19 cellular contexts compared by ENCODE assay signal in genomic region chr2:226420646-226421045, GRCh38.
"Had no signal": no experiment of that assay in that cellular context is flagged by ENCODE, and none has a peak within 500 bp of the region (broad histone marks: within the 10 kb centered on the region; RNA-seq: fewer than 3 reads in every experiment).

No MANE protein-coding gene starts in this region.

- H3K9me3 Mint-ChIP-seq: effector memory CD8-positive, alpha-beta T cell; stimulated activated naive B cell treated with anti-CD40 and anti-IgM and Interleukin-4, amounts not matched to agents 10 μg/mL and 1 μg/mL and 100 μg/mL, for 72 hours; stimulated activated naive CD8-positive, alpha-beta T cell treated with anti-CD3 and anti-CD28 coated beads, Interleukin-15, amount 100 ng/mL, for 72 hours had no signal

- ATAC-seq: effector memory CD8-positive, alpha-beta T cell; left colon; mucosa of descending colon; natural killer cell; sciatic nerve; stimulated activated naive B cell treated with anti-CD40 and anti-IgM and Interleukin-4, amounts not matched to agents 10 μg/mL and 1 μg/mL and 100 μg/mL, for 72 hours; stimulated activated naive CD8-positive, alpha-beta T cell treated with anti-CD3 and anti-CD28 coated beads, Interleukin-15, amount 100 ng/mL, for 72 hours had no signal

- H3K27me3 Mint-ChIP-seq: effector memory CD8-positive, alpha-beta T cell had no signal

- H3K4me2 ChIP-seq: hepatocyte had no signal

- H3K36me3 Mint-ChIP-seq: natural killer cell; stimulated activated naive B cell treated with anti-CD40 and anti-IgM and Interleukin-4, amounts not matched to agents 10 μg/mL and 1 μg/mL and 100 μg/mL, for 72 hours had no signal

- H3K27ac Mint-ChIP-seq: effector memory CD8-positive, alpha-beta T cell; natural killer cell; stimulated activated naive B cell treated with anti-CD40 and anti-IgM and Interleukin-4, amounts not matched to agents 10 μg/mL and 1 μg/mL and 100 μg/mL, for 72 hours had no signal

- H3K27me3 ChIP-seq: esophagus squamous epithelium, hepatocyte, transverse colon had no signal

- H3K36me3 ChIP-seq: esophagus squamous epithelium, thoracic aorta, transverse colon had no signal

- H3K9me3 ChIP-seq: esophagus squamous epithelium, mucosa of descending colon, thoracic aorta, transverse colon had no signal

- H3K4me3 Mint-ChIP-seq: effector memory CD8-positive, alpha-beta T cell; natural killer cell; neural crest cell; stimulated activated naive B cell treated with anti-CD40 and anti-IgM and Interleukin-4, amounts not matched to agents 10 μg/mL and 1 μg/mL and 100 μg/mL, for 72 hours; stimulated activated naive CD8-positive, alpha-beta T cell treated with anti-CD3 and anti-CD28 coated beads, Interleukin-15, amount 100 ng/mL, for 72 hours had no signal

- FAIRE-seq: kidney had no signal

- H3K79me2 ChIP-seq: hepatocyte had no signal

- H3K4me3 ChIP-seq: esophagus squamous epithelium, hepatocyte, mucosa of descending colon, skin epidermis, thoracic aorta, transverse colon had no signal

- H3K27ac ChIP-seq: esophagus squamous epithelium, hepatocyte, skin epidermis, thoracic aorta, transverse colon had no signal

- H2AFZ ChIP-seq: hepatocyte had no signal

- DNase-seq: effector memory CD8-positive, alpha-beta T cell; esophagus squamous epithelium; foreskin melanocyte; head of caudate nucleus; kidney; left colon; mucosa of descending colon; natural killer cell; posterior cingulate gyrus; stimulated activated CD4-positive, alpha-beta T cell treated with anti-CD3 and anti-CD28 coated beads, Interleukin-2, amount 100 ng/mL, for 24 hours; stimulated activated CD4-positive, alpha-beta T cell treated with anti-CD3 and anti-CD28 coated beads, Interleukin-4, amount 100 ng/mL, for 4 hours; stimulated activated naive B cell treated with anti-CD40 and anti-IgM and Interleukin-4, amounts not matched to agents 10 μg/mL and 1 μg/mL and 100 μg/mL, for 72 hours; stimulated activated naive CD8-positive, alpha-beta T cell treated with anti-CD3 and anti-CD28 coated beads, Interleukin-15, amount 100 ng/mL, for 72 hours; transverse colon had no signal
